In the genomic region with DNA sequence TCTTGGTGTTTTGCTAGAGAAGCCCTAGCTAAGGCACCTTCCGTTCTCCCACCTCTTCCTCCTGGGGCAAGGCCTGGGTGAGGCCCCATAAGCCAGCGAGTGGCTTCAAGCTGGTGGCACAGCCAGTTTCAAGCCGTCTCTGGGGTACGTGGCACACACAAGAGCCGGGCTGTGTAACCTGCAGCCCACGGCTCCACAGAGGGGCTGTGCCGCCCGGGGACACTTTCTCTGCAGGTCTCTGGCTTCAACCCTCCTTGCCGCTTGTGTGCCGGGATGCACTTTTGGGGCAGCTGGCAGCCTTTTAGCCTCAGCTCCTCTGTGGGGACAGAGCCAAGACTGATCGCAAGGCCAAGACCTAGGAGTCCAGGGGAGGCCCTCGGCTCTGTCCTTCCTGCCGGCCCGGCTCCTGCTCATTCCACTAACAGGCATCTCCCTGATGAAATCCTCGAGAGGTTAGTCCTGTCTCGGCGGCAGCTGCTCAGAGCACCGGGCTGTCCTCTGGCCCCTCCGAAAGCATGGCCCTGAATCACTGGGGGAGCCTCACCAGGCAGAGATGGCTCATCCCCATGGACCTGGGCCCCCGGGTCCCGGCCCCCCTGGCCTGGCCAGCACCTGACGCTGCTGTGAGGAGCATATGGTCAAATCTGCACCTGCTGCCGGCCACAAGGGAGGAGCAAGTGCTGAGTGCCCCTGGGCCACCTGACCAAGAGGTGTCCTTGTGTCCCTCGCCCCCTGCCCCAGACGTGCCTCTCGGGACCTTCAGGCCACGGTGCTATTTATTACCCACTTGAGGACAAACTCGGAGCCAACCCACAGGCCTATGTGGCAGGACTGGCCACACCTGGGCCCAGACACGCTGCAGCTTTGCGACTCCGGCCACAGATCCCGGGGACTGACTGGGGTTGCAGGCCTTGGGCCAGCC, we compare ENCODE assay signal across 19 cellular contexts.
A peak's percentile ranks its signal among the peaks of the same experiment; 100 is the strongest.
DNase-seq lines count a peak whose midpoint lies in the region; ATAC-seq and TF ChIP-seq lines count a peak whose summit lies in the region.
"Had no signal": no experiment of that assay in that cellular context is flagged by ENCODE, and none has a peak within 500 bp of the region (broad histone marks: within the 10 kb centered on the region; RNA-seq: fewer than 3 reads in every experiment).

No MANE protein-coding gene starts in this region.

- no peak overlapping the region for H3K27ac Mint-ChIP-seq in activated CD8-positive, alpha-beta T cell treated with anti-CD3 and anti-CD28 coated beads, Interleukin-2, amount 10 ng/mL, durations not matched to agents 7 days and 5 days
- H3K27ac Mint-ChIP-seq in activated CD8-positive, alpha-beta T cell treated with anti-CD3 and anti-CD28 coated beads for 36 hours, result no peak overlapping the region
- no peak overlapping the region for H3K27ac Mint-ChIP-seq in T-helper 2 cell treated with Interferon-gamma antibody and Interleukin-4, amounts not matched to agents 5 μg/mL and 100 μg/mL, for 36 hours
- H3K27ac Mint-ChIP-seq: HFFc6 had no signal

- peaks cover 0 to 7% of the 10 kb centered on the region in 2 donors for H3K4me1 ChIP-seq in left lung
- H3K4me1 ChIP-seq: ascending aorta, SJSA1 had no signal

- intact Hi-C loops in activated CD8-positive, alpha-beta T cell treated with anti-CD3 and anti-CD28 coated beads for 36 hours (cut with micrococcal nuclease), result no loop called here
- intact Hi-C loops in left lung (cut with DNase I), result no loop called here
- intact Hi-C loops in posterior vena cava (cut with DNase I), result no loop called here

- DNase-seq in activated CD8-positive, alpha-beta T cell treated with anti-CD3 and anti-CD28 coated beads, Interleukin-2, amount 10 ng/mL, durations not matched to agents 7 days and 5 days, result peak; percentile 17
- DNase-seq in activated CD8-positive, alpha-beta T cell treated with anti-CD3 and anti-CD28 coated beads for 36 hours, result no peak
- peak; percentile 2 for DNase-seq in T-helper 2 cell treated with Interferon-gamma antibody and Interleukin-4, amounts not matched to agents 5 μg/mL and 100 μg/mL, for 36 hours (ENCODE audit: low spot score)
- DNase-seq in left lung (peak; percentile 30 to 61), posterior vena cava (ENCODE audit: low spot score) (peak; percentile 72), medulla oblongata (ENCODE audit: extremely low spot score) (no peak), NCI-H2029 treated with DMSO at 0.1 percent for 48 hours (lab: John Stamatoyannopoulos, UW) (no peak)
- DNase-seq: activated CD4-positive, alpha-beta T cell treated with anti-CD3 and anti-CD28 coated beads, Interleukin-2, amount 50 U/mL, for 4 hours; cortex of kidney; HFFc6; NCI-H187 treated with DMSO at 0.1 percent for 48 hours; NCI-H510A treated with DMSO at 0.1 percent for 48 hours; stimulated activated naive CD4-positive, alpha-beta T cell had no signal

- H3K9me3 Mint-ChIP-seq in activated CD8-positive, alpha-beta T cell treated with anti-CD3 and anti-CD28 coated beads, Interleukin-2, amount 10 ng/mL, durations not matched to agents 7 days and 5 days (ENCODE audit: insufficient read depth), result no peaks in the 10 kb centered on the region
- no peaks in the 10 kb centered on the region for H3K9me3 Mint-ChIP-seq in activated CD8-positive, alpha-beta T cell treated with anti-CD3 and anti-CD28 coated beads for 36 hours
- H3K9me3 Mint-ChIP-seq in T-helper 2 cell treated with Interferon-gamma antibody and Interleukin-4, amounts not matched to agents 5 μg/mL and 100 μg/mL, for 36 hours, result no peaks in the 10 kb centered on the region
- H3K9me3 Mint-ChIP-seq: HFFc6 had no signal

- POLR2A ChIA-PET in activated CD8-positive, alpha-beta T cell treated with anti-CD3 and anti-CD28 coated beads, Interleukin-2, amount 10 ng/mL, durations not matched to agents 7 days and 5 days (lab: Charles Lee), result no interaction called here
- POLR2A ChIA-PET in activated CD8-positive, alpha-beta T cell treated with anti-CD3 and anti-CD28 coated beads for 36 hours (lab: Charles Lee), result no interaction called here

- ATAC-seq in activated CD8-positive, alpha-beta T cell treated with anti-CD3 and anti-CD28 coated beads, Interleukin-2, amount 10 ng/mL, durations not matched to agents 7 days and 5 days, result no peak
- ATAC-seq in activated CD8-positive, alpha-beta T cell treated with anti-CD3 and anti-CD28 coated beads for 36 hours, result no peak
- ATAC-seq in left lung, result no peak
- ATAC-seq in GM19452 (IDR thresholded peaks at IDR 0.05; ENCODE audit: unreplicated experiment), result no peak
- ATAC-seq: mucosa of descending colon had no signal

- TF ChIP-seq CTCF in activated CD8-positive, alpha-beta T cell treated with anti-CD3 and anti-CD28 coated beads for 36 hours (IDR thresholded peaks at IDR 0.05), result no peak
- TF ChIP-seq CTCF in left lung (IDR thresholded peaks at IDR 0.05), result no peak

- CTCF ChIA-PET in activated CD8-positive, alpha-beta T cell treated with anti-CD3 and anti-CD28 coated beads, Interleukin-2, amount 10 ng/mL, durations not matched to agents 7 days and 5 days (lab: Charles Lee), result no interaction called here
- CTCF ChIA-PET in activated CD8-positive, alpha-beta T cell treated with anti-CD3 and anti-CD28 coated beads for 36 hours (lab: Charles Lee), result no interaction called here

- H3K27ac ChIP-seq in left lung, result no peak overlapping the region
- H3K27ac ChIP-seq: ascending aorta, SJSA1, vagina had no signal

- no peaks in the 10 kb centered on the region for H3K9me3 ChIP-seq in left lung
- H3K9me3 ChIP-seq: ascending aorta, mucosa of descending colon, SJSA1, vagina had no signal

- H3K27me3 ChIP-seq in left lung, result no peaks in the 10 kb centered on the region
- H3K27me3 ChIP-seq: ascending aorta, SJSA1, vagina had no signal

- no peaks in the 10 kb centered on the region for H3K4me1 Mint-ChIP-seq in activated CD8-positive, alpha-beta T cell treated with anti-CD3 and anti-CD28 coated beads, Interleukin-2, amount 10 ng/mL, durations not matched to agents 7 days and 5 days (ENCODE audit: low read depth)
- H3K4me1 Mint-ChIP-seq in activated CD8-positive, alpha-beta T cell treated with anti-CD3 and anti-CD28 coated beads for 36 hours (ENCODE audit: low read depth), result no peaks in the 10 kb centered on the region
- no peaks in the 10 kb centered on the region for H3K4me1 Mint-ChIP-seq in T-helper 2 cell treated with Interferon-gamma antibody and Interleukin-4, amounts not matched to agents 5 μg/mL and 100 μg/mL, for 36 hours (ENCODE audit: low read depth)

- no peaks in the 10 kb centered on the region for H3K36me3 Mint-ChIP-seq in activated CD8-positive, alpha-beta T cell treated with anti-CD3 and anti-CD28 coated beads, Interleukin-2, amount 10 ng/mL, durations not matched to agents 7 days and 5 days (ENCODE audit: low read depth)
- no peaks in the 10 kb centered on the region for H3K36me3 Mint-ChIP-seq in activated CD8-positive, alpha-beta T cell treated with anti-CD3 and anti-CD28 coated beads for 36 hours (ENCODE audit: low read depth)
- H3K36me3 Mint-ChIP-seq in T-helper 2 cell treated with Interferon-gamma antibody and Interleukin-4, amounts not matched to agents 5 μg/mL and 100 μg/mL, for 36 hours (ENCODE audit: low read depth), result no peaks in the 10 kb centered on the region

- H3K4me3 Mint-ChIP-seq in activated CD8-positive, alpha-beta T cell treated with anti-CD3 and anti-CD28 coated beads, Interleukin-2, amount 10 ng/mL, durations not matched to agents 7 days and 5 days, result no peak overlapping the region
- no peak overlapping the region for H3K4me3 Mint-ChIP-seq in activated CD8-positive, alpha-beta T cell treated with anti-CD3 and anti-CD28 coated beads for 36 hours
- H3K4me3 Mint-ChIP-seq in T-helper 2 cell treated with Interferon-gamma antibody and Interleukin-4, amounts not matched to agents 5 μg/mL and 100 μg/mL, for 36 hours, result no peak overlapping the region
- H3K4me3 Mint-ChIP-seq: HFFc6 had no signal

- no peak overlapping the region for H3K4me3 ChIP-seq in left lung
- H3K4me3 ChIP-seq: ascending aorta, mucosa of descending colon, SJSA1, smooth muscle cell, vagina had no signal

- no peaks in the 10 kb centered on the region for H3K27me3 Mint-ChIP-seq in activated CD8-positive, alpha-beta T cell treated with anti-CD3 and anti-CD28 coated beads, Interleukin-2, amount 10 ng/mL, durations not matched to agents 7 days and 5 days (ENCODE audit: low read depth)
- H3K27me3 Mint-ChIP-seq in activated CD8-positive, alpha-beta T cell treated with anti-CD3 and anti-CD28 coated beads for 36 hours, result no peaks in the 10 kb centered on the region
- no peaks in the 10 kb centered on the region for H3K27me3 Mint-ChIP-seq in T-helper 2 cell treated with Interferon-gamma antibody and Interleukin-4, amounts not matched to agents 5 μg/mL and 100 μg/mL, for 36 hours (ENCODE audit: low read depth)

- H3K36me3 ChIP-seq in left lung, result no peaks in the 10 kb centered on the region
- H3K36me3 ChIP-seq: ascending aorta, SJSA1, vagina had no signal

Comparison
In these comparisons a context has a peak if more than half of its experiments do, and no peak if none do; other contexts are left out.
1. DNase-seq: peak in activated CD8-positive, alpha-beta T cell treated with anti-CD3 and anti-CD28 coated beads, Interleukin-2, amount 10 ng/mL, durations not matched to agents 7 days and 5 days (single experiment), T-helper 2 cell treated with Interferon-gamma antibody and Interleukin-4, amounts not matched to agents 5 μg/mL and 100 μg/mL, for 36 hours (single experiment), left lung (2 of 2) and posterior vena cava (single experiment); none in activated CD8-positive, alpha-beta T cell treated with anti-CD3 and anti-CD28 coated beads for 36 hours (single experiment), medulla oblongata (single experiment) and NCI-H2029 treated with DMSO at 0.1 percent for 48 hours (single experiment).